ENCODE assay signal across 8 cellular contexts in the genomic region with DNA sequence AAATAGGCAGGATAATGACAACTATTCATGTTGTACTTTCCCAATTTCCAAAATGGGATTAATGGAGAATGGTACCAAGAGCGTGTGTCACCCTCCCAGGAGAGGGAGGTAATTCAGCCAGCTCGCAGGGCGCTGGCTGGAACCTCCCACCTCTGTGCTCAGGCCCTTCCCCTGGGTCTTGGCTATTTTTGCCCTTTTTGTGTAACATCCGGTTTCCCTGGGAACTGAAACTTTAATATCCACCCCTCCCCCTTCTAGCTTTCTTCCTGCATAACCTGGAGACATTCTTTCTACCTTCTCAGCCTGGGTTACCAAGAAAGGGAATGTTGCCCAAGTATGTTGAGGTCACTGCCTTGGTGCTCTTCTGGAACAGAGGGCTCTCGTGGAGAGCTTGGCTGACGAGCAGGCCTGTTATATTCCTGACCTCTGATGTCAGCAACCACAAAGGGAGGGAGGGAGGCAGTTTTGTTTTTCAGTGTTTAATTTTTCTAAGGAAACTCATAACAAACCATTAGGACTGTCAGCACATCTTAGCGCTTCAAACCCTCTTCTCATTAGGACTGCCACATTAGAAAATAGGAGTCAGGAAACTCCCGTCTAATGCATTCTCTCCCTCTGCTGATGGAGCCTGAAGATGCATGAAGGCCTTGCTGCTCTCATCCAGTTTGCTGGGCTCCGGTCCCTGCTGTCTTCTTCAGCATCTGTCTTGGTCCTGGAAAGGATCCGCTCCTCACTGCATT. TPM values are rescaled to one million over a fixed set of nuclear protein-coding genes. Genes with fewer than 3 reads are reported as not detected.
A peak's percentile ranks its signal among the peaks of the same experiment; 100 is the strongest.
DNase-seq lines count a peak whose midpoint lies in the region; ATAC-seq and TF ChIP-seq lines count a peak whose summit lies in the region.

No MANE protein-coding gene starts in this region.

- no peak overlapping the region for H3K27ac Mint-ChIP-seq in CD4-positive, alpha-beta T cell

- no peaks in the 10 kb centered on the region for H3K4me1 Mint-ChIP-seq in CD4-positive, alpha-beta T cell (ENCODE audit: low read depth)

- H3K27ac ChIP-seq in SJSA1 (peak overlapping the region; percentile 87), foreskin keratinocyte (no peak overlapping the region)
- H3K27ac ChIP-seq in CD4-positive, alpha-beta T cell (ENCODE audit: low read depth, low read length) = no peak overlapping the region

- DNase-seq in SJSA1 (ENCODE audit: low read depth in 1 of 2, low spot score in 2 of 2) = peak; percentile 98 to 100
- peak; percentile 69 to 85 for DNase-seq in foreskin keratinocyte
- peak; percentile 15 for DNase-seq in putamen (ENCODE audit: low spot score)
- no peak for DNase-seq in CD4-positive, alpha-beta T cell
- DNase-seq in NCI-H510A (lab: John Stamatoyannopoulos, UW) = no peak
- DNase-seq in stimulated activated CD4-positive, alpha-beta T cell treated with anti-CD3 and anti-CD28 coated beads, Interleukin-2, amount 100 ng/mL, for 24 hours = no peak

- H3K4me1 ChIP-seq in SJSA1 (replicated peaks) = peaks cover 72% of the 10 kb centered on the region
- no peaks in the 10 kb centered on the region for H3K4me1 ChIP-seq in foreskin keratinocyte

- ATAC-seq in GM18870 (IDR thresholded peaks at IDR 0.05; ENCODE audit: unreplicated experiment) (peak; percentile 58), HG03025 (IDR thresholded peaks at IDR 0.05; ENCODE audit: low FRiP score, unreplicated experiment) (peak; percentile 51), foreskin keratinocyte (no peak)
- ATAC-seq in CD4-positive, alpha-beta T cell (ENCODE audit: poor library complexity) = no peak

- no peaks in the 10 kb centered on the region for H3K27me3 ChIP-seq in SJSA1 (replicated peaks)
- H3K27me3 ChIP-seq in foreskin keratinocyte = peaks cover 5% of the 10 kb centered on the region
- H3K27me3 ChIP-seq in CD4-positive, alpha-beta T cell (ENCODE audit: control insufficient read depth, insufficient read depth, low read length) = no peaks in the 10 kb centered on the region

- intact Hi-C loops in CD4-positive, alpha-beta T cell (cut with DNase I, micrococcal nuclease) = no loop called here

- H3K36me3 ChIP-seq in SJSA1 = peaks cover 54% of the 10 kb centered on the region

- no peak for TF ChIP-seq CTCF in foreskin keratinocyte (conservative IDR thresholded peaks at IDR 0.05)
- no peak for TF ChIP-seq CTCF in CD4-positive, alpha-beta T cell (IDR thresholded peaks at IDR 0.05)

- H3K9me3 Mint-ChIP-seq in CD4-positive, alpha-beta T cell = no peaks in the 10 kb centered on the region

- no peaks in the 10 kb centered on the region for H3K9me3 ChIP-seq in SJSA1 (replicated peaks)
- no peaks in the 10 kb centered on the region for H3K9me3 ChIP-seq in CD4-positive, alpha-beta T cell (ENCODE audit: control insufficient read depth, low read length)

- POLR2A ChIA-PET in CD4-positive, alpha-beta T cell (lab: Charles Lee) = no interaction called here

- no peak overlapping the region for H3K4me3 Mint-ChIP-seq in CD4-positive, alpha-beta T cell

- H3K36me3 Mint-ChIP-seq in CD4-positive, alpha-beta T cell (ENCODE audit: low read depth) = no peaks in the 10 kb centered on the region

- no peak overlapping the region for H3K4me3 ChIP-seq in SJSA1

- H3K27me3 Mint-ChIP-seq in CD4-positive, alpha-beta T cell = peaks cover 8% of the 10 kb centered on the region

- CTCF ChIA-PET in CD4-positive, alpha-beta T cell (lab: Charles Lee) = no interaction called here

RNA-seq across cellular contexts. Expression of gene ITGB3, which starts 25.6 kb away (rescaled TPM):
- 164 and 202 TPM in 2 replicates for total RNA-seq in SJSA1 (2014; rRNA removed; shearing (Covaris generic))
- total RNA-seq in foreskin keratinocyte = 0.04 and 0.20 TPM in 2 replicates
- 0.01 TPM in 1 of 2 replicates, not detected in the other for polyA plus RNA-seq in foreskin keratinocyte
- under 1 TPM in 1 of 2 experiments, not detected in 1; 0.05 TPM for total RNA-seq in CD4-positive, alpha-beta T cell

RNA-seq across cellular contexts. Expression of gene EFCAB13, which starts 44.5 kb away (rescaled TPM):
- 1.8 and 5.4 TPM in 2 replicates for total RNA-seq in SJSA1 (2014; rRNA removed; shearing (Covaris generic))
- total RNA-seq in foreskin keratinocyte = 0.39 and 1.2 TPM in 2 replicates
- 0.21 and 0.45 TPM in 2 replicates for polyA plus RNA-seq in foreskin keratinocyte
- total RNA-seq in CD4-positive, alpha-beta T cell = 10 to 100 TPM; 12.6 to 13.5 TPM

Comparison
In these comparisons a context has a peak if more than half of its experiments do, and no peak if none do; other contexts are left out.
1. ATAC-seq: peak in GM18870 (single experiment) and HG03025 (single experiment); none in foreskin keratinocyte (single experiment) and CD4-positive, alpha-beta T cell (single experiment).
2. DNase-seq: peak in SJSA1 (2 of 2), foreskin keratinocyte (2 of 2) and putamen (single experiment); none in CD4-positive, alpha-beta T cell (0 of 10), NCI-H510A (single experiment) and stimulated activated CD4-positive, alpha-beta T cell treated with anti-CD3 and anti-CD28 coated beads, Interleukin-2, amount 100 ng/mL, for 24 hours (0 of 2).
3. RNA of gene ITGB3, which starts 25.6 kb away (total RNA-seq): 164 to 202 TPM in SJSA1; 0.05 TPM in CD4-positive, alpha-beta T cell and 0.04 to 0.20 TPM in foreskin keratinocyte; every median in the first group is over 100 times any median in the second.